ENCODE assay signal across 23 cellular contexts in genomic region chr7:28435732-28436378, GRCh38. TPM values are rescaled to one million over a fixed set of nuclear protein-coding genes. Genes with fewer than 3 reads are reported as not detected.
DNase-seq lines count a peak whose midpoint lies in the region; ATAC-seq, FAIRE-seq and TF ChIP-seq lines count a peak whose summit lies in the region.
"Had no signal": no experiment of that assay in that cellular context is flagged by ENCODE, and none has a peak within 500 bp of the region (broad histone marks: within the 10 kb centered on the region; RNA-seq: fewer than 3 reads in every experiment).

No MANE protein-coding gene starts in this region.

- WGBS in H9 (ENCODE audit: extremely low coverage, insufficient read length, low lambda C conversion rate): no CpG with 5 or more reads among the region's 2 CpGs

- H3K79me1 ChIP-seq in H9 (ENCODE audit: insufficient read depth, low read depth, low read length, poor library complexity, severe bottlenecking): no peaks in the 10 kb centered on the region

- no peak overlapping the region for H2BK120ac ChIP-seq in H9 (ENCODE audit: low read depth, low read length, poor library complexity, severe bottlenecking)

- H2BK15ac ChIP-seq in H9 (ENCODE audit: low read depth, low read length): no peak overlapping the region

- no peak overlapping the region for H2BK12ac ChIP-seq in H9 (ENCODE audit: insufficient read length, low read depth, low read length)

- TF ChIP-seq CTCF in astrocyte (IDR thresholded peaks at IDR 0.05; ENCODE audit: insufficient read depth, low read depth, low read length) (no peak), H9 (conservative IDR thresholded peaks at IDR 0.05) (no peak), GM10266 (IDR thresholded peaks at IDR 0.05; ENCODE audit: control insufficient read depth, insufficient read depth, low read depth, missing control alignments) (no peak), natural killer cell (IDR thresholded peaks at IDR 0.05) (no peak)

- no peaks in the 10 kb centered on the region for H3K23me2 ChIP-seq in H9 (ENCODE audit: insufficient read length, low read depth, low read length, poor library complexity, severe bottlenecking)

- no peak for ATAC-seq in natural killer cell
- ATAC-seq: gastroesophageal sphincter, upper lobe of right lung had no signal

- H3K36me3 ChIP-seq in astrocyte (ENCODE audit: insufficient read depth, low read length): no peaks in the 10 kb centered on the region
- H3K36me3 ChIP-seq: breast epithelium, gastroesophageal sphincter, prostate gland, upper lobe of right lung had no signal

- no peak overlapping the region for H2AK5ac ChIP-seq in H9 (ENCODE audit: insufficient read length, low read length)

- H3K4me3 Mint-ChIP-seq in astrocyte (ENCODE audit: unreplicated experiment) (no peak overlapping the region), H9 (no peak overlapping the region), natural killer cell (no peak overlapping the region)
- H3K4me3 Mint-ChIP-seq: activated B cell treated with CpG ODN at 0.5 μM for 24 hours; activated CD4-positive, alpha-beta memory T cell treated with anti-CD3 and anti-CD28 coated beads for 36 hours; B cell; endodermal cell had no signal

- H3K4me1 ChIP-seq in astrocyte (ENCODE audit: insufficient read depth, low read length) (no peaks in the 10 kb centered on the region), H9 (ENCODE audit: insufficient read depth, low read length) (peaks cover 7% of the 10 kb centered on the region; the same call in 1 of the 2 replicates)
- H3K4me1 ChIP-seq: breast epithelium, gastroesophageal sphincter, prostate gland, upper lobe of right lung had no signal

- no peak overlapping the region for H2BK20ac ChIP-seq in H9 (ENCODE audit: low read depth, low read length, poor library complexity, severe bottlenecking)

- no peak overlapping the region for H4K91ac ChIP-seq in H9 (ENCODE audit: insufficient read length, low read depth, low read length)

- H3T11ph ChIP-seq in H9 (ENCODE audit: low read length): no peak overlapping the region

- H2BK5ac ChIP-seq in H9 (ENCODE audit: insufficient read length, low read length): no peak overlapping the region

- H4K20me1 ChIP-seq in astrocyte (ENCODE audit: insufficient read depth, low read length) (peaks cover 3% of the 10 kb centered on the region), H9 (ENCODE audit: control insufficient read depth, insufficient read depth, insufficient read length) (peaks cover under 1% of the 10 kb centered on the region)

- H3K27me3 ChIP-seq in astrocyte (ENCODE audit: insufficient read depth, low read length) (peaks cover 17% of the 10 kb centered on the region), H9 (ENCODE audit: insufficient read depth, low read length) (no peaks in the 10 kb centered on the region; the same call in 1 of the 2 replicates)
- H3K27me3 ChIP-seq: breast epithelium, gastroesophageal sphincter, upper lobe of right lung had no signal

- H3K9me3 Mint-ChIP-seq in astrocyte (ENCODE audit: unreplicated experiment) (no peaks in the 10 kb centered on the region), H9 (no peaks in the 10 kb centered on the region), natural killer cell (no peaks in the 10 kb centered on the region)
- H3K9me3 Mint-ChIP-seq: activated B cell treated with CpG ODN at 0.5 μM for 24 hours; activated CD4-positive, alpha-beta memory T cell treated with anti-CD3 and anti-CD28 coated beads for 36 hours; endodermal cell had no signal

- H3K9me3 ChIP-seq in astrocyte (ENCODE audit: insufficient read depth, low read depth, low read length): no peaks in the 10 kb centered on the region
- no peaks in the 10 kb centered on the region for H3K9me3 ChIP-seq in H9 (ENCODE audit: control insufficient read depth, low read depth, low read length)
- H3K9me3 ChIP-seq: breast epithelium, gastroesophageal sphincter, prostate gland, upper lobe of right lung had no signal

- DNase-seq in NCI-H1105 treated with DMSO at 0.1 percent for 48 hours (lab: John Stamatoyannopoulos, UW) (peak; percentile 47), NCI-H1105 (lab: John Stamatoyannopoulos, UW) (no peak), H4 (ENCODE audit: low spot score) (peak; percentile 38), NCI-H2171 (lab: John Stamatoyannopoulos, UW) (peak; percentile 37), astrocyte (ENCODE audit: low read depth) (peak; percentile 2), H9 (no peak), GM10266 (ENCODE audit: extremely low spot score) (no peak), natural killer cell (no peak)
- DNase-seq: 8988T; activated B cell treated with CpG ODN at 0.5 μM for 24 hours; activated CD4-positive, alpha-beta memory T cell treated with anti-CD3 and anti-CD28 coated beads for 36 hours; activated gamma-delta T cell; endodermal cell; Kasumi-1; substantia nigra; upper lobe of right lung had no signal

- H3K18ac ChIP-seq in H9 (ENCODE audit: insufficient read length, low read depth, low read length): no peak overlapping the region

- H3K4me1 Mint-ChIP-seq in astrocyte (ENCODE audit: low read depth, unreplicated experiment) (peaks cover 7% of the 10 kb centered on the region), H9 (peaks cover 37 to 48% of the 10 kb centered on the region in 2 experiments), natural killer cell (no peaks in the 10 kb centered on the region)
- H3K4me1 Mint-ChIP-seq: activated B cell treated with CpG ODN at 0.5 μM for 24 hours, B cell had no signal

- no peak overlapping the region for H4K8ac ChIP-seq in H9 (replicated peaks; ENCODE audit: insufficient read length, low read depth, low read length)

- peaks cover 6% of the 10 kb centered on the region for H3K36me3 Mint-ChIP-seq in astrocyte (ENCODE audit: low read depth, unreplicated experiment)
- H3K36me3 Mint-ChIP-seq in H9 (ENCODE audit: insufficient read depth in 1 of 3, low read depth in 3 of 3): no peaks in the 10 kb centered on the region
- H3K36me3 Mint-ChIP-seq in natural killer cell: no peaks in the 10 kb centered on the region
- H3K36me3 Mint-ChIP-seq: activated CD4-positive, alpha-beta memory T cell treated with anti-CD3 and anti-CD28 coated beads for 36 hours had no signal

- H3K4me2 ChIP-seq in astrocyte (ENCODE audit: low read length): no peak overlapping the region
- H3K4me2 ChIP-seq in H9 (ENCODE audit: insufficient read depth, insufficient read length, low read length): no peak overlapping the region

- no peak overlapping the region for H3K23ac ChIP-seq in H9 (ENCODE audit: insufficient read length, low read depth, low read length)

- no peak overlapping the region for H4K5ac ChIP-seq in H9 (ENCODE audit: insufficient read length, low read depth, low read length)

- H3K56ac ChIP-seq in H9 (ENCODE audit: insufficient read length, low read depth, low read length): no peak overlapping the region

- H3K79me2 ChIP-seq in astrocyte (ENCODE audit: insufficient read depth, low read length) (no peaks in the 10 kb centered on the region), H9 (ENCODE audit: insufficient read depth, low read length) (no peaks in the 10 kb centered on the region)

- intact Hi-C loops in natural killer cell (cut with micrococcal nuclease): no loop called here

- H3K27ac Mint-ChIP-seq in astrocyte (ENCODE audit: unreplicated experiment) (no peak overlapping the region), H9 (no peak overlapping the region), natural killer cell (no peak overlapping the region)
- H3K27ac Mint-ChIP-seq: activated B cell treated with CpG ODN at 0.5 μM for 24 hours; activated CD4-positive, alpha-beta memory T cell treated with anti-CD3 and anti-CD28 coated beads for 36 hours; B cell; endodermal cell had no signal

- H2AFZ ChIP-seq in astrocyte (ENCODE audit: low read depth, low read length) (no peak overlapping the region), H9 (ENCODE audit: low read length) (no peak overlapping the region)

- H3K4me3 ChIP-seq in astrocyte (ENCODE audit: insufficient read depth, low read depth, low read length): no peak overlapping the region
- H3K4me3 ChIP-seq: breast epithelium, gastroesophageal sphincter, lung, prostate gland, upper lobe of right lung had no signal

- H3K27ac ChIP-seq in astrocyte (ENCODE audit: low read depth, low read length) (no peak overlapping the region), H9 (ENCODE audit: insufficient read length, low read depth, low read length) (no peak overlapping the region)
- H3K27ac ChIP-seq: breast epithelium, prostate gland, upper lobe of right lung had no signal

- H3K4ac ChIP-seq in H9 (ENCODE audit: low read depth, low read length): no peak overlapping the region

- FAIRE-seq in astrocyte (lab: Jason Lieb, UNC): no peak
- FAIRE-seq: colon, keratinocyte had no signal

- H3K27me3 Mint-ChIP-seq in astrocyte (ENCODE audit: low read depth, unreplicated experiment): no peaks in the 10 kb centered on the region
- H3K27me3 Mint-ChIP-seq in H9 (ENCODE audit: low read depth): no peaks in the 10 kb centered on the region
- H3K27me3 Mint-ChIP-seq in natural killer cell (ENCODE audit: low read depth in 2 of 2): peaks cover 14 to 84% of the 10 kb centered on the region in 2 donors

- H3K14ac ChIP-seq in H9 (ENCODE audit: insufficient read depth, low read length): no peak overlapping the region

- H3K9ac ChIP-seq in astrocyte (ENCODE audit: low read length) (no peak overlapping the region), H9 (ENCODE audit: extremely low read depth, insufficient read length, low read length) (no peak overlapping the region)

RNA-seq across cellular contexts. Expression of gene CREB5, which starts 23.5 kb away (rescaled TPM):
- total RNA-seq in H4 (2014; rRNA removed; shearing (Covaris generic)): 8.0 and 13.7 TPM in 2 replicates
- 23.7 and 25.4 TPM in 2 replicates for total RNA-seq in astrocyte
- 3.3 and 4.0 TPM in 2 replicates for total RNA-seq in H9 (2021)
- total RNA-seq in natural killer cell: 1 to 10 TPM in 1 of 3 donors, under 1 TPM in 2; 0.52 to 7.0 (median 0.89) TPM

Comparison
In these comparisons a context has a peak if more than half of its experiments do, and no peak if none do; other contexts are left out.
1. DNase-seq: peak in NCI-H1105 treated with DMSO at 0.1 percent for 48 hours (single experiment), H4 (single experiment), NCI-H2171 (single experiment) and astrocyte (single experiment); none in NCI-H1105 (single experiment), H9 (single experiment), GM10266 (single experiment) and natural killer cell (single experiment).